ENCODE assay signal across 8 cellular contexts in the genomic region with DNA sequence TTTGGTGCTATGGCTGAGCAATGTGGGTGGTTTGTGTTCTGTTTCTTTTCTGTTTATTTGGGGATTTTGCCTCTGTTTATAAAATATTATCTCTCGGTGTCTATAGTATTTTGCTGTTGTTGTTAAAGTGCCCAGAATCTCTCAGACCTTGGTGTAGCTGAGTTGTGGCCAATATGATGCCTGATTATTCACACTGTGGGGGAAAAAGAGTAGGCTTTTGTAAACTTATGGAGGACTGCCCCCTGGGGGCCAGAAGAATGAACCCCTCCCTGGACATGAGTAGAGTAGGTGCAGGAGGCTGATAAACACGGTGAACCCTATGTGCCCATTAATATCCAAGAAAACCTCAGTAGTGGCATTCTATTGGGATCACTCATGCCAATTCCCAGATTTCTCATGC. TPM values are rescaled to one million over a fixed set of nuclear protein-coding genes. Genes with fewer than 3 reads are reported as not detected.
DNase-seq lines count a peak whose midpoint lies in the region; ATAC-seq and TF ChIP-seq lines count a peak whose summit lies in the region.

No MANE protein-coding gene starts in this region.

- no peak for TF ChIP-seq POLR2A in HCT116 (IDR thresholded peaks at IDR 0.05; ENCODE audit: borderline replicate concordance, extremely low read depth, insufficient read depth, insufficient read length)

- no peak overlapping the region for H2AFZ ChIP-seq in HCT116 (ENCODE audit: low read depth, low read length, poor library complexity, severe bottlenecking)

- CTCF ChIA-PET in HCT116 (lab: Charles Lee) = interaction anchor here (0.6 to 2.7 kb wide), 5 partner anchors 11 to 334 kb away, joined by 3 to 12 read pairs (median 6); no protein-coding TSS in a partner anchor

- H3K9me3 ChIP-seq in HCT116 (ENCODE audit: control insufficient read depth in 1 of 2, insufficient read depth in 1 of 2, low read depth in 1 of 2, low read length in 2 of 2) = no peaks in the 10 kb centered on the region

- BruUV-seq in HCT116 (replicated peaks; lab: Mats Ljungman, UMichigan) = no TSS peak

- H3K36me3 ChIP-seq in HCT116 (ENCODE audit: control insufficient read depth in 1 of 2, insufficient read depth in 2 of 2, low read length in 2 of 2) (no peaks in the 10 kb centered on the region), kidney epithelial cell (ENCODE audit: control insufficient read depth, insufficient read depth, low read length) (no peaks in the 10 kb centered on the region)

- H3K9me3 Mint-ChIP-seq in brain = no peaks in the 10 kb centered on the region
- no peaks in the 10 kb centered on the region for H3K9me3 Mint-ChIP-seq in activated T-helper 17 cell treated with anti-CD3 and anti-CD28 coated beads, Interleukin-2, amount 50 U/mL, for 72 hours

- no peak overlapping the region for H3K4me2 ChIP-seq in HCT116 (ENCODE audit: low read length)

- ATAC-seq in HCT116 (peak; percentile 76), HG03139 (IDR thresholded peaks at IDR 0.05; ENCODE audit: unreplicated experiment) (no peak)
- no peak for ATAC-seq in activated T-helper 17 cell treated with anti-CD3 and anti-CD28 coated beads, Interleukin-2, amount 50 U/mL, for 72 hours (replicated peaks)

- no peaks in the 10 kb centered on the region for H3K36me3 Mint-ChIP-seq in brain
- no peaks in the 10 kb centered on the region for H3K36me3 Mint-ChIP-seq in activated T-helper 17 cell treated with anti-CD3 and anti-CD28 coated beads, Interleukin-2, amount 50 U/mL, for 72 hours (ENCODE audit: low read depth)

- H3K79me2 ChIP-seq in HCT116 (ENCODE audit: insufficient read depth, low read length) = no peaks in the 10 kb centered on the region

- peak; percentile 32 for DNase-seq in DMS153 (lab: John Stamatoyannopoulos, UW)
- no peak for DNase-seq in HCT116 (ENCODE audit: low read depth, low spot score)
- peak; percentile 79 for DNase-seq in NCI-H2196 (lab: John Stamatoyannopoulos, UW; ENCODE audit: unreplicated experiment)
- no peak for DNase-seq in kidney epithelial cell (ENCODE audit: low read depth)
- DNase-seq in ureter (ENCODE audit: low spot score) = peak; percentile 68

- H3K4me1 Mint-ChIP-seq in brain = peaks cover 56% of the 10 kb centered on the region
- H3K4me1 Mint-ChIP-seq in activated T-helper 17 cell treated with anti-CD3 and anti-CD28 coated beads, Interleukin-2, amount 50 U/mL, for 72 hours = no peaks in the 10 kb centered on the region

- H3K27me3 Mint-ChIP-seq in brain = no peaks in the 10 kb centered on the region
- H3K27me3 Mint-ChIP-seq in activated T-helper 17 cell treated with anti-CD3 and anti-CD28 coated beads, Interleukin-2, amount 50 U/mL, for 72 hours = peaks cover 6% of the 10 kb centered on the region

- POLR2A ChIA-PET in HCT116 (lab: Charles Lee) = no interaction called here

- H3K27me3 ChIP-seq in HCT116 (ENCODE audit: insufficient read depth, low read length) = 0 out of 2 replicates have a peak, but pooled peaks cover 7% of the 10 kb centered on the region
- no peaks in the 10 kb centered on the region for H3K27me3 ChIP-seq in kidney epithelial cell (ENCODE audit: control insufficient read depth, insufficient read depth, low read length)

- peak overlapping the region in 2 of 5 experiments; percentile 33 to 80 for H3K27ac Mint-ChIP-seq in brain
- H3K27ac Mint-ChIP-seq in activated T-helper 17 cell treated with anti-CD3 and anti-CD28 coated beads, Interleukin-2, amount 50 U/mL, for 72 hours = no peak overlapping the region

- no peak overlapping the region for H3K27ac ChIP-seq in HCT116 (ENCODE audit: low read depth, low read length)

- RAD21 ChIA-PET in HCT116 (lab: Charles Lee; ENCODE audit: low non-redundant PET in 1 of 2, low total read pairs in 2 of 2, uncharacterized antibody in 2 of 2, unreplicated experiment in 2 of 2) = no interaction called here

- peak; percentile 57 for TF ChIP-seq RAD21 in HCT116 (IDR thresholded peaks at IDR 0.05; ENCODE audit: low read depth)

- H3K4me1 ChIP-seq in HCT116 (ENCODE audit: control insufficient read depth in 1 of 2, insufficient read depth in 2 of 2, low read length in 2 of 2) = no peaks in the 10 kb centered on the region

- no peaks in the 10 kb centered on the region for H4K20me1 ChIP-seq in HCT116 (ENCODE audit: insufficient read depth)

- no peaks in the 10 kb centered on the region for H3K9me2 ChIP-seq in HCT116 (ENCODE audit: insufficient read depth)

- intact Hi-C loops in HCT116 (cut with micrococcal nuclease) = loop anchor here (2.0 kb wide), 1 partner anchor 94 kb away; no protein-coding TSS in a partner anchor

- no peak overlapping the region for H3K9ac ChIP-seq in HCT116 (ENCODE audit: low read length)

- TF ChIP-seq CTCF in HCT116 (IDR thresholded peaks at IDR 0.05 in 2 of 3, conservative IDR thresholded peaks at IDR 0.05 in 1 of 3; ENCODE audit: borderline replicate concordance in 1 of 3, insufficient read depth in 1 of 3, low read depth in 2 of 3, low read length in 2 of 3) (peak; percentile 35 to 52 (median 46); a peak in 4 of 6 replicates), brain (conservative IDR thresholded peaks at IDR 0.05) (peak; percentile 53 to 61), kidney epithelial cell (IDR thresholded peaks at IDR 0.05; ENCODE audit: insufficient read depth, low read length, poor library complexity, severe bottlenecking) (peak; percentile 78)

- H3K4me3 ChIP-seq in HCT116 (replicated peaks in 1 of 2; ENCODE audit: low read depth in 1 of 2, low read length in 2 of 2) = no peak overlapping the region
- no peak overlapping the region for H3K4me3 ChIP-seq in kidney epithelial cell (ENCODE audit: low read depth, low read length)

- peak overlapping the region in 1 of 5 experiments; percentile 4 for H3K4me3 Mint-ChIP-seq in brain
- no peak overlapping the region for H3K4me3 Mint-ChIP-seq in activated T-helper 17 cell treated with anti-CD3 and anti-CD28 coated beads, Interleukin-2, amount 50 U/mL, for 72 hours

TF ChIP-seq in HCT116, 20 proteins besides CTCF, POLR2A, EP300 and RAD21:
- TF ChIP-seq, protein P1, sequence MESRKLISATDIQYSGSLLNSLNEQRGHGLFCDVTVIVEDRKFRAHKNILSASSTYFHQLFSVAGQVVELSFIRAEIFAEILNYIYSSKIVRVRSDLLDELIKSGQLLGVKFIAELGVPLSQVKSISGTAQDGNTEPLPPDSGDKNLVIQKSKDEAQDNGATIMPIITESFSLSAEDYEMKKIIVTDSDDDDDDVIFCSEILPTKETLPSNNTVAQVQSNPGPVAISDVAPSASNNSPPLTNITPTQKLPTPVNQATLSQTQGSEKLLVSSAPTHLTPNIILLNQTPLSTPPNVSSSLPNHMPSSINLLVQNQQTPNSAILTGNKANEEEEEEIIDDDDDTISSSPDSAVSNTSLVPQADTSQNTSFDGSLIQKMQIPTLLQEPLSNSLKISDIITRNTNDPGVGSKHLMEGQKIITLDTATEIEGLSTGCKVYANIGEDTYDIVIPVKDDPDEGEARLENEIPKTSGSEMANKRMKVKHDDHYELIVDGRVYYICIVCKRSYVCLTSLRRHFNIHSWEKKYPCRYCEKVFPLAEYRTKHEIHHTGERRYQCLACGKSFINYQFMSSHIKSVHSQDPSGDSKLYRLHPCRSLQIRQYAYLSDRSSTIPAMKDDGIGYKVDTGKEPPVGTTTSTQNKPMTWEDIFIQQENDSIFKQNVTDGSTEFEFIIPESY (IDR thresholded peaks at IDR 0.05; ENCODE audit: extremely low read depth, insufficient replicate concordance, low read length) = no peak
- no peak for TF ChIP-seq SIN3A (IDR thresholded peaks at IDR 0.05; ENCODE audit: low read depth)
- TF ChIP-seq TCF7L2 (IDR thresholded peaks at IDR 0.05; ENCODE audit: borderline replicate concordance, extremely low read depth, insufficient read depth, insufficient read length) = no peak
- TF ChIP-seq FOSL1 (IDR thresholded peaks at IDR 0.05; ENCODE audit: low read depth) = no peak
- no peak for TF ChIP-seq EZH2phosphoT487 (IDR thresholded peaks at IDR 0.05; ENCODE audit: borderline replicate concordance)
- no peak for TF ChIP-seq EGR1 (IDR thresholded peaks at IDR 0.05; ENCODE audit: low read depth)
- TF ChIP-seq, protein P2, sequence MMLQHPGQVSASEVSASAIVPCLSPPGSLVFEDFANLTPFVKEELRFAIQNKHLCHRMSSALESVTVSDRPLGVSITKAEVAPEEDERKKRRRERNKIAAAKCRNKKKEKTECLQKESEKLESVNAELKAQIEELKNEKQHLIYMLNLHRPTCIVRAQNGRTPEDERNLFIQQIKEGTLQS (IDR thresholded peaks at IDR 0.05) = no peak
- TF ChIP-seq, protein P3, sequence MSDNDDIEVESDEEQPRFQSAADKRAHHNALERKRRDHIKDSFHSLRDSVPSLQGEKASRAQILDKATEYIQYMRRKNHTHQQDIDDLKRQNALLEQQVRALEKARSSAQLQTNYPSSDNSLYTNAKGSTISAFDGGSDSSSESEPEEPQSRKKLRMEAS (IDR thresholded peaks at IDR 0.05) = no peak
- no peak for TF ChIP-seq ZNF274 (IDR thresholded peaks at IDR 0.05; ENCODE audit: low read depth, low read length)
- TF ChIP-seq ELF1 (IDR thresholded peaks at IDR 0.05; ENCODE audit: borderline replicate concordance, low read depth) = no peak
- TF ChIP-seq YY1 (IDR thresholded peaks at IDR 0.05; ENCODE audit: extremely low read depth, insufficient replicate concordance, low read depth, low read length) = no peak
- TF ChIP-seq CEBPB (IDR thresholded peaks at IDR 0.05; ENCODE audit: low read depth) = no peak
- TF ChIP-seq JUND (IDR thresholded peaks at IDR 0.05) = no peak
- no peak for TF ChIP-seq SP1 (IDR thresholded peaks at IDR 0.05; ENCODE audit: low read depth)

RNA-seq across cellular contexts. Expression of a gene that starts 49.0 kb away (rescaled TPM):
- total RNA-seq in HCT116 (2021; ENCODE audit: unreplicated experiment) = 17.2 TPM
- polyA plus RNA-seq in HCT116 (2012) = 9.1 and 11.4 TPM in 2 replicates
- polyA plus RNA-seq in brain (ENCODE audit: insufficient read depth, low read depth, low replicate concordance) = 389 TPM
- total RNA-seq in kidney epithelial cell = 39.4 and 42.4 TPM in 2 replicates
- 130 TPM for total RNA-seq in ureter
- total RNA-seq in activated T-helper 17 cell treated with anti-CD3 and anti-CD28 coated beads, Interleukin-2, amount 50 U/mL, for 72 hours = under 1 TPM in 1 of 2 donors, not detected in 1; 0.52 TPM

Comparison
In these comparisons a context has a peak if more than half of its experiments do, and no peak if none do; other contexts are left out.
1. DNase-seq: peak in DMS153 (single experiment), NCI-H2196 (single experiment) and ureter (single experiment); none in HCT116 (single experiment) and kidney epithelial cell (single experiment).
2. RNA of a gene that starts 49.0 kb away (total RNA-seq): 130 TPM in ureter (single experiment), 39.4 to 42.4 TPM in kidney epithelial cell and 17.2 TPM in HCT116 (single experiment); 0.52 TPM in activated T-helper 17 cell treated with anti-CD3 and anti-CD28 coated beads, Interleukin-2, amount 50 U/mL, for 72 hours; every median in the first group is over 10 times any median in the second.
3. Peak in every context shown above with its lines, with median percentiles within 50 percentile points of each other: CTCF ChIP-seq.